In genomic region chr1:182604835-182605164, GRCh38 we compare ENCODE assay signal across 11 cellular contexts. TPM values are rescaled to one million over a fixed set of nuclear protein-coding genes. Genes with fewer than 3 reads are reported as not detected.
DNase-seq lines count a peak whose midpoint lies in the region; ATAC-seq, FAIRE-seq and TF ChIP-seq lines count a peak whose summit lies in the region.
"Had no signal": no experiment of that assay in that cellular context is flagged by ENCODE, and none has a peak within 500 bp of the region (broad histone marks: within the 10 kb centered on the region; RNA-seq: fewer than 3 reads in every experiment).

No MANE protein-coding gene starts in this region.

- no peak overlapping the region for H3K56ac ChIP-seq in H1 (replicated peaks; ENCODE audit: insufficient read length, low read depth, low read length)

- H3K4me2 ChIP-seq in DND-41 (ENCODE audit: insufficient read depth, low read length) (peak overlapping the region; percentile 76), KMS-11 (peak overlapping the region; percentile 56), H1 (ENCODE audit: insufficient read depth in 1 of 2, low read depth in 2 of 2, low read length in 2 of 2) (peak overlapping the region; percentile 76 to 84; a peak in 3 of 4 replicates)

- H2BK15ac ChIP-seq in H1 (ENCODE audit: low read length), result no peak overlapping the region; the same call in 1 of the 2 replicates

- no peak overlapping the region for H2AK5ac ChIP-seq in H1 (ENCODE audit: low read depth, low read length)

- no peak for TF ChIP-seq POLR2A in H1 (IDR thresholded peaks at IDR 0.05; ENCODE audit: control extremely low read depth in 1 of 2, low read depth in 2 of 2, low read length in 2 of 2)

- no peak overlapping the region for H2BK20ac ChIP-seq in H1 (ENCODE audit: low read length)

- TF ChIP-seq RAD21 in H1 (IDR thresholded peaks at IDR 0.05 in 1 of 2, conservative IDR thresholded peaks at IDR 0.05 in 1 of 2; ENCODE audit: low read depth in 2 of 2, low read length in 2 of 2), result no peak

- H2AFZ ChIP-seq in DND-41 (ENCODE audit: low read depth, low read length), result peak overlapping the region; percentile 73
- peak overlapping the region; percentile 56 for H2AFZ ChIP-seq in KMS-11 (ENCODE audit: low read depth)
- H2AFZ ChIP-seq in H1 (ENCODE audit: low read length), result no peak overlapping the region

- H2BK12ac ChIP-seq in H1 (ENCODE audit: low read depth, low read length), result peak overlapping the region; percentile 53; the same call in 1 of the 2 replicates

- TF ChIP-seq CTCF in DND-41 (IDR thresholded peaks at IDR 0.05; ENCODE audit: borderline replicate concordance, extremely low read depth, low read length, poor library complexity, severe bottlenecking), result no peak
- TF ChIP-seq CTCF in KMS-11 (conservative IDR thresholded peaks at IDR 0.05; ENCODE audit: low read depth, low read length), result no peak
- TF ChIP-seq CTCF in H1 (IDR thresholded peaks at IDR 0.05; ENCODE audit: control extremely low read depth in 1 of 3, insufficient read depth in 1 of 3, low read depth in 1 of 3, low read length in 3 of 3), result no peak
- no peak for TF ChIP-seq CTCF in psoas muscle (IDR thresholded peaks at IDR 0.05)

- peaks cover 30% of the 10 kb centered on the region; the same call in 1 of the 2 replicates for H4K20me1 ChIP-seq in DND-41 (ENCODE audit: insufficient read depth, low read length)
- peaks cover 16% of the 10 kb centered on the region for H4K20me1 ChIP-seq in KMS-11 (ENCODE audit: insufficient read depth)
- peaks cover 2 to 4% of the 10 kb centered on the region in 2 experiments for H4K20me1 ChIP-seq in H1 (replicated peaks in 1 of 2; ENCODE audit: control insufficient read depth in 1 of 2, insufficient read depth in 2 of 2, low read length in 2 of 2)

- no peak overlapping the region for H3K4ac ChIP-seq in H1 (replicated peaks; ENCODE audit: insufficient read length, low read depth, low read length)

- no peaks in the 10 kb centered on the region for H3K27me3 ChIP-seq in DND-41 (ENCODE audit: insufficient read depth, low read length, poor library complexity)
- peaks cover 2% of the 10 kb centered on the region; the same call in 1 of the 2 replicates for H3K27me3 ChIP-seq in KMS-11 (ENCODE audit: insufficient read depth, low read depth)
- peaks cover 0 to 31% (median 20%) of the 10 kb centered on the region in 4 experiments; a peak in 6 of 7 replicates for H3K27me3 ChIP-seq in H1 (replicated peaks in 1 of 4; ENCODE audit: control insufficient read depth in 3 of 4, extremely low read depth in 1 of 4, insufficient read depth in 3 of 4, low read length in 3 of 4)
- H3K27me3 ChIP-seq in psoas muscle (ENCODE audit: insufficient read depth in 3 of 3, low read length in 2 of 3), result no peaks in the 10 kb centered on the region

- no peak for FAIRE-seq in H1 (lab: Jason Lieb, UNC)
- FAIRE-seq: G401.6 had no signal

- CTCF ChIA-PET in H1 (lab: Charles Lee; ENCODE audit: partially characterized antibody), result interaction anchor here (0.6 to 37.1 kb wide), 7 partner anchors 9 to 207 kb away, joined by 3 to 1131 read pairs (median 4); partner anchors contain the start of gene NPL

- no peak overlapping the region for H2BK5ac ChIP-seq in H1 (ENCODE audit: low read depth, low read length)

- H3K23me2 ChIP-seq in H1 (ENCODE audit: low read depth, low read length), result peaks cover 7% of the 10 kb centered on the region

- H3K36me3 ChIP-seq in DND-41 (ENCODE audit: insufficient read depth, low read length) (peaks cover 31% of the 10 kb centered on the region), KMS-11 (ENCODE audit: insufficient read depth) (peaks cover 17% of the 10 kb centered on the region; the same call in 1 of the 2 replicates), H1 (ENCODE audit: control insufficient read depth in 2 of 4, insufficient read depth in 4 of 4, low read length in 3 of 4) (peaks cover 10 to 13% (median 10%) of the 10 kb centered on the region in 4 experiments; a peak in 6 of 8 replicates), psoas muscle (ENCODE audit: insufficient read depth in 1 of 2, low read depth in 1 of 2) (peaks cover 0 to 13% of the 10 kb centered on the region in 2 donors)
- H3K36me3 ChIP-seq: neutrophil had no signal

- no peak overlapping the region for H3K14ac ChIP-seq in H1 (ENCODE audit: insufficient read length)

- peak overlapping the region; percentile 41; the same call in 1 of the 2 replicates for H3K18ac ChIP-seq in H1 (ENCODE audit: extremely low read depth, low read length)

- POLR2A ChIA-PET in H1 (lab: Charles Lee; ENCODE audit: partially characterized antibody), result interaction anchor here (0.6 to 15.0 kb wide), 12 partner anchors 10 to 181 kb away, joined by 3 to 231 read pairs (median 6); partner anchors contain the start of genes NPL and RNASEL

- whole genome bisulfite sequencing in H1 (ENCODE audit: extremely low coverage in 1 of 2, insufficient coverage in 1 of 2, insufficient read length in 1 of 2, insufficient replicate concordance in 2 of 2, low coverage in 1 of 2, low lambda C conversion rate in 2 of 2, missing lambda C conversion rate in 1 of 2), 2 experiments, result 80% methylated on average over 3 of the region's 3 CpGs; no CpG with 5 or more reads in 1 of the 2 experiments
- 52 to 60% (median 57%) methylated on average over 3 of the region's 3 CpGs for WGBS in psoas muscle, 3 donors

- peak overlapping the region in 1 of 2 experiments; percentile 66; a peak in 2 of 4 replicates for H3K4me3 ChIP-seq in DND-41 (ENCODE audit: low read depth in 1 of 2, low read length in 2 of 2)
- H3K4me3 ChIP-seq in KMS-11 (IDR thresholded peaks at IDR 0.05; ENCODE audit: insufficient read depth, low read depth, low read length), result no peak overlapping the region
- H3K4me3 ChIP-seq in H1 (ENCODE audit: extremely low read depth in 1 of 4, insufficient read depth in 2 of 4, low read depth in 3 of 4, low read length in 4 of 4), result peak overlapping the region in 1 of 4 experiments; percentile 66; a peak in 2 of 8 replicates
- peak overlapping the region; percentile 69 for H3K4me3 ChIP-seq in psoas muscle

- no peak overlapping the region; the same call in 1 of the 2 replicates for H4K8ac ChIP-seq in H1 (ENCODE audit: extremely low read depth, insufficient read depth, low read length)

- intact Hi-C loops in psoas muscle (cut with DNase I), result loop anchor here in 1 of 2 donors (5.0 kb wide), 1 partner anchor 162 kb away; no protein-coding TSS in a partner anchor

- no peak overlapping the region for H2BK120ac ChIP-seq in H1 (replicated peaks; ENCODE audit: low read depth, low read length)

- DNase-seq in DND-41 (no peak), H1 (ENCODE audit: low read depth in 1 of 2, low spot score in 2 of 2) (no peak), psoas muscle (no peak), SW480 (ENCODE audit: low spot score) (no peak), SKM-1 (lab: John Stamatoyannopoulos, UW; ENCODE audit: unreplicated experiment) (no peak)
- DNase-seq in stimulated activated CD4-positive, alpha-beta T cell treated with anti-CD3 and anti-CD28 coated beads, Interleukin-2, amount 100 ng/mL, for 48 hours, result no peak

- H3K79me2 ChIP-seq in DND-41 (ENCODE audit: insufficient read depth, low read length), result peaks cover 30% of the 10 kb centered on the region
- peaks cover 33% of the 10 kb centered on the region for H3K79me2 ChIP-seq in KMS-11 (ENCODE audit: insufficient read depth, low read depth)
- H3K79me2 ChIP-seq in H1 (ENCODE audit: control insufficient read depth in 1 of 2, insufficient read depth in 2 of 2, low read length in 2 of 2), result no peaks in the 10 kb centered on the region

- peaks cover 58% of the 10 kb centered on the region for H3K4me1 ChIP-seq in DND-41 (ENCODE audit: insufficient read depth, low read length)
- peaks cover 71% of the 10 kb centered on the region for H3K4me1 ChIP-seq in KMS-11 (ENCODE audit: low read depth, poor library complexity, severe bottlenecking)
- H3K4me1 ChIP-seq in H1 (replicated peaks in 1 of 4; ENCODE audit: control insufficient read depth in 3 of 4, insufficient read depth in 4 of 4, low read length in 3 of 4), result peaks cover 4 to 19% (median 8%) of the 10 kb centered on the region in 4 experiments
- peaks cover 29% of the 10 kb centered on the region for H3K4me1 ChIP-seq in psoas muscle
- H3K4me1 ChIP-seq: foreskin keratinocyte had no signal

- ATAC-seq in DND-41 (ENCODE audit: insufficient read depth, low read depth) (no peak), psoas muscle (no peak), GM21526 (IDR thresholded peaks at IDR 0.05; ENCODE audit: low FRiP score, unreplicated experiment) (no peak)

- H3K23ac ChIP-seq in H1 (ENCODE audit: insufficient read length), result no peak overlapping the region

- no peaks in the 10 kb centered on the region for H3K79me1 ChIP-seq in H1 (ENCODE audit: low read depth, low read length)

- peak overlapping the region; percentile 75; the same call in 1 of the 2 replicates for H3K27ac ChIP-seq in DND-41 (ENCODE audit: low read length)
- no peak overlapping the region for H3K27ac ChIP-seq in KMS-11
- H3K27ac ChIP-seq in H1 (ENCODE audit: low read depth, low read length), result no peak overlapping the region
- H3K27ac ChIP-seq in psoas muscle, result peak overlapping the region; percentile 74
- H3K27ac ChIP-seq: foreskin keratinocyte had no signal

- no peak overlapping the region for H4K5ac ChIP-seq in H1 (ENCODE audit: insufficient read length, low read depth, low read length)

- peak overlapping the region; percentile 58 for H4K91ac ChIP-seq in H1 (replicated peaks; ENCODE audit: insufficient read length, low read length)

- H3K9ac ChIP-seq in DND-41 (ENCODE audit: low read depth, low read length) (peak overlapping the region; percentile 56), KMS-11 (peak overlapping the region; percentile 74; the same call in 1 of the 2 replicates), H1 (replicated peaks in 1 of 4; ENCODE audit: extremely low read depth in 1 of 4, low read depth in 3 of 4, low read length in 3 of 4) (no peak overlapping the region)

- TF ChIP-seq EP300 in H1 (IDR thresholded peaks at IDR 0.05; ENCODE audit: borderline replicate concordance in 1 of 2, low read depth in 2 of 2, low read length in 2 of 2), result no peak

- H3K9me3 ChIP-seq in DND-41 (ENCODE audit: insufficient read depth, low read length, severe bottlenecking) (no peaks in the 10 kb centered on the region), H1 (ENCODE audit: insufficient read depth in 2 of 2, low read depth in 1 of 2, low read length in 1 of 2) (no peaks in the 10 kb centered on the region), psoas muscle (no peaks in the 10 kb centered on the region)
- H3K9me3 ChIP-seq: neutrophil had no signal

RNA-seq across cellular contexts. Expression of gene RGS16, which starts 0.6 kb away (rescaled TPM):
- total RNA-seq in H1 (2021; fragmentation: NEBNext Ultra II Directional; extraction: Animal tissue kit (Norgen Biotek cat#: 25700)), result 8.1 and 9.8 TPM in 2 replicates
- polyA plus RNA-seq in H1 (2011; rRNA removed), result 5.7 and 7.7 TPM in 2 replicates
- 8.6 TPM for polyA plus RNA-seq in H1 (2011; cell fraction: cytosol; rRNA removed)
- polyA plus RNA-seq in H1 (2011; cell fraction: nucleus; rRNA removed), result 9.3 TPM
- 7.5 to 8.3 TPM (median 8.1 TPM) in 4 replicates for polyA plus RNA-seq in H1 (2012, experiment 1 of 2)
- polyA plus RNA-seq in H1 (2012, experiment 2 of 2), result 8.6 TPM
- 5.7 TPM for polyA plus RNA-seq in H1 (2013, experiment 1 of 2)
- polyA plus RNA-seq in H1 (2013, experiment 2 of 2), result 5.4 TPM
- 4.1 and 5.1 TPM in 2 replicates for polyA minus RNA-seq in H1 (2011; rRNA and poly(A)+ RNA removed)
- polyA minus RNA-seq in H1 (2011; cell fraction: cytosol; rRNA and poly(A)+ RNA removed), result 5.7 TPM
- polyA minus RNA-seq in H1 (2011; cell fraction: nucleus; rRNA and poly(A)+ RNA removed), result 6.7 TPM
- 10 to 100 TPM in 2 of 4 donors, 1 to 10 TPM in 2; 1.2 to 17.5 (median 6.9) TPM for total RNA-seq in psoas muscle
- polyA plus RNA-seq in psoas muscle, result 10 to 100 TPM in 1 of 3 donors, under 1 TPM in 2; 0.72 to 22.5 (median 0.86) TPM

RNA-seq across cellular contexts. Expression of gene RNASEL, which starts 15.7 kb away (rescaled TPM):
- total RNA-seq in H1 (2021; fragmentation: NEBNext Ultra II Directional; extraction: Animal tissue kit (Norgen Biotek cat#: 25700)), result 0.57 and 0.78 TPM in 2 replicates
- 0.27 and 0.39 TPM in 2 replicates for polyA plus RNA-seq in H1 (2011; rRNA removed)
- polyA plus RNA-seq in H1 (2011; cell fraction: cytosol; rRNA removed), result 0.56 TPM
- polyA plus RNA-seq in H1 (2011; cell fraction: nucleus; rRNA removed), result 0.43 TPM
- polyA plus RNA-seq in H1 (2012, experiment 1 of 2), result 0.42 to 0.69 TPM (median 0.55 TPM) in 4 replicates
- 0.08 TPM for polyA plus RNA-seq in H1 (2012, experiment 2 of 2)
- 0.28 TPM for polyA plus RNA-seq in H1 (2013, experiment 1 of 2)
- polyA plus RNA-seq in H1 (2013, experiment 2 of 2), result 0.29 TPM
- polyA minus RNA-seq in H1 (2011; rRNA and poly(A)+ RNA removed), result 0.63 and 0.73 TPM in 2 replicates
- 0.51 TPM for polyA minus RNA-seq in H1 (2011; cell fraction: cytosol; rRNA and poly(A)+ RNA removed)
- polyA minus RNA-seq in H1 (2011; cell fraction: nucleus; rRNA and poly(A)+ RNA removed), result 0.60 TPM
- total RNA-seq in psoas muscle, result 1 to 10 TPM; 1.5 to 4.4 (median 2.1) TPM
- 1 to 10 TPM in 1 of 3 donors, under 1 TPM in 2; 0.61 to 3.4 (median 0.82) TPM for polyA plus RNA-seq in psoas muscle

Comparison
In these comparisons a context has a peak if more than half of its experiments do, and no peak if none do; other contexts are left out.
1. H3K27ac ChIP-seq: peak in DND-41 (single experiment) and psoas muscle (single experiment); none in KMS-11 (single experiment) and H1 (single experiment).
2. H3K9ac ChIP-seq: peak in DND-41 (single experiment) and KMS-11 (single experiment); none in H1 (0 of 4).
3. Peak in every context shown above with its lines, with median percentiles within 50 percentile points of each other: H3K4me2 ChIP-seq.